Comparison of ENCODE assay signal across 27 cellular contexts in genomic region chr13:74229242-74229641, GRCh38.
"Had no signal": no experiment of that assay in that cellular context is flagged by ENCODE, and none has a peak within 500 bp of the region (broad histone marks: within the 10 kb centered on the region; RNA-seq: fewer than 3 reads in every experiment).

No MANE protein-coding gene starts in this region.

- H3K79me2 ChIP-seq: parathyroid adenoma had no signal

- H3K27me3 Mint-ChIP-seq: activated CD4-positive, alpha-beta memory T cell treated with anti-CD3 and anti-CD28 coated beads, Interleukin-2, amount 10 ng/mL, durations not matched to agents 7 days and 5 days; activated CD4-positive, alpha-beta T cell treated with anti-CD3 and anti-CD28 coated beads, Interleukin-2, amount 10 ng/mL, durations not matched to agents 7 days and 5 days; activated T-helper 17 cell treated with anti-CD3 and anti-CD28 coated beads, Interleukin-2, amount 50 U/mL, for 72 hours; central memory CD8-positive, alpha-beta T cell had no signal

- H3K9me3 Mint-ChIP-seq: central memory CD8-positive, alpha-beta T cell had no signal

- H3K4me3 ChIP-seq: esophagus muscularis mucosa, heart right ventricle, left lung, spleen, testis, transverse colon had no signal

- H3K27me3 ChIP-seq: esophagus muscularis mucosa, foreskin keratinocyte, heart right ventricle, left lung, spleen, testis, transverse colon had no signal

- FAIRE-seq: bronchial epithelial cell had no signal

- H3K27ac ChIP-seq: esophagus muscularis mucosa, foreskin keratinocyte, heart right ventricle, left lung, parathyroid adenoma, testis, transverse colon had no signal

- H3K36me3 Mint-ChIP-seq: mesothelial cell of epicardium, WTC11 had no signal

- H3K36me3 ChIP-seq: esophagus muscularis mucosa, heart right ventricle, left lung, spleen, transverse colon had no signal

- DNase-seq: activated CD4-positive, alpha-beta memory T cell treated with anti-CD3 and anti-CD28 coated beads, Interleukin-2, amount 10 ng/mL, durations not matched to agents 7 days and 5 days; activated CD4-positive, alpha-beta T cell treated with anti-CD3 and anti-CD28 coated beads for 1 hour; activated CD4-positive, alpha-beta T cell treated with anti-CD3 and anti-CD28 coated beads, Interleukin-2, amount 10 ng/mL, durations not matched to agents 7 days and 5 days; activated gamma-delta T cell treated with Interleukin-2 at 50 U/mL for 16 hours; activated naive CD4-positive, alpha-beta T cell treated with anti-CD3 and anti-CD28 coated beads, Interleukin-2, amount 50 U/mL, for 16 hours; activated T-cell treated with anti-CD3 and anti-CD28 coated beads, Interleukin-2, amount 50 U/mL, for 4 hours; amygdala; dermis blood vessel endothelial cell; effector CD4-positive, alpha-beta T cell; foreskin keratinocyte; heart right ventricle; left lung; naive B cell; right cardiac atrium; spleen; stimulated activated CD4-positive, alpha-beta T cell treated with anti-CD3 and anti-CD28 coated beads, Interleukin-2, amount 100 ng/mL, for 48 hours; stimulated activated naive CD8-positive, alpha-beta T cell treated with anti-CD3 and anti-CD28 coated beads, Interleukin-15, Interleukin-2, amounts not matched to agents 100 U/mL and 50 U/mL, for 24 hours; T-helper 2 cell; testis; transverse colon had no signal

- H3K4me1 Mint-ChIP-seq: mesothelial cell of epicardium, naive B cell, WTC11 had no signal

- H3K27ac Mint-ChIP-seq: activated T-helper 17 cell treated with anti-CD3 and anti-CD28 coated beads, Interleukin-2, amount 50 U/mL, for 72 hours; mesothelial cell of epicardium; naive B cell; WTC11 had no signal

- ATAC-seq: activated T-cell treated with anti-CD3 and anti-CD28 coated beads, Interleukin-2, amount 50 U/mL, for 4 hours; activated T-helper 17 cell treated with anti-CD3 and anti-CD28 coated beads, Interleukin-2, amount 50 U/mL, for 72 hours; foreskin keratinocyte; heart right ventricle; left lung; right cardiac atrium; stimulated activated naive CD8-positive, alpha-beta T cell treated with anti-CD3 and anti-CD28 coated beads, Interleukin-15, Interleukin-2, amounts not matched to agents 100 U/mL and 50 U/mL, for 24 hours; WTC11 had no signal

- H3K9ac ChIP-seq: parathyroid adenoma had no signal

- H3K4me3 Mint-ChIP-seq: activated CD4-positive, alpha-beta memory T cell treated with anti-CD3 and anti-CD28 coated beads, Interleukin-2, amount 10 ng/mL, durations not matched to agents 7 days and 5 days; activated CD4-positive, alpha-beta T cell treated with anti-CD3 and anti-CD28 coated beads, Interleukin-2, amount 10 ng/mL, durations not matched to agents 7 days and 5 days; activated T-cell treated with anti-CD3 and anti-CD28 coated beads, Interleukin-2, amount 50 U/mL, for 4 hours; central memory CD8-positive, alpha-beta T cell; mesothelial cell of epicardium; naive B cell; WTC11 had no signal

- H2AFZ ChIP-seq: parathyroid adenoma had no signal

- H3K4me1 ChIP-seq: esophagus muscularis mucosa, foreskin keratinocyte, heart right ventricle, left lung, parathyroid adenoma, testis had no signal

- H3K9me3 ChIP-seq: esophagus muscularis mucosa, left lung, testis had no signal
